ENCODE assay signal across 9 cellular contexts in genomic region chr4:6225469-6225868, GRCh38. TPM values are rescaled to one million over a fixed set of nuclear protein-coding genes. Genes with fewer than 3 reads are reported as not detected.
DNase-seq lines count a peak whose midpoint lies in the region; ATAC-seq and TF ChIP-seq lines count a peak whose summit lies in the region.
"Had no signal": no experiment of that assay in that cellular context is flagged by ENCODE, and none has a peak within 500 bp of the region (broad histone marks: within the 10 kb centered on the region; RNA-seq: fewer than 3 reads in every experiment).

No MANE protein-coding gene starts in this region.

- H3K79me2 ChIP-seq in GM23338 (replicated peaks; ENCODE audit: insufficient read depth): no peaks in the 10 kb centered on the region

- H3K4me1 ChIP-seq in GM23338 (ENCODE audit: insufficient read depth): no peaks in the 10 kb centered on the region

- no peak for TF ChIP-seq POLR2A in NB4 (IDR thresholded peaks at IDR 0.05; ENCODE audit: extremely low read depth, insufficient read length)

- H3K27me3 ChIP-seq in GM23338 (ENCODE audit: insufficient read depth): peaks cover 11% of the 10 kb centered on the region

- no peaks in the 10 kb centered on the region for H3K36me3 ChIP-seq in GM23338 (ENCODE audit: insufficient read depth)

- H3K36me3 Mint-ChIP-seq in GM23338 (ENCODE audit: low read depth): no peaks in the 10 kb centered on the region
- H3K36me3 Mint-ChIP-seq in osteocyte (ENCODE audit: unreplicated experiment): no peaks in the 10 kb centered on the region
- H3K36me3 Mint-ChIP-seq: natural killer cell treated with Interleukin-12 subunit alpha and Interleukin-12 subunit beta and Interleukin-15 and Interleukin-18, amount 100 ng/mL, for 72 hours had no signal

- H3K4me3 Mint-ChIP-seq in GM23338 (no peak overlapping the region), osteocyte (ENCODE audit: unreplicated experiment) (no peak overlapping the region)
- H3K4me3 Mint-ChIP-seq: natural killer cell treated with Interleukin-12 subunit alpha and Interleukin-12 subunit beta and Interleukin-15 and Interleukin-18, amount 100 ng/mL, for 72 hours had no signal

- no peak overlapping the region for H3K4me2 ChIP-seq in GM23338
- H3K4me2 ChIP-seq: KMS-11 had no signal

- H3K27me3 Mint-ChIP-seq in GM23338 (ENCODE audit: insufficient read depth, low read depth, poor library complexity) (peaks cover 16% of the 10 kb centered on the region), osteocyte (ENCODE audit: unreplicated experiment) (peaks cover 33% of the 10 kb centered on the region)

- no peak overlapping the region for H3K27ac ChIP-seq in GM23338 (ENCODE audit: low read depth)
- H3K27ac ChIP-seq: KMS-11 had no signal

- H3K4me1 Mint-ChIP-seq in GM23338: peaks cover 16% of the 10 kb centered on the region
- H3K4me1 Mint-ChIP-seq in osteocyte (ENCODE audit: unreplicated experiment): peaks cover 2% of the 10 kb centered on the region

- no peaks in the 10 kb centered on the region for H3K9me2 ChIP-seq in GM23338 (ENCODE audit: insufficient read depth)

- H3K4me3 ChIP-seq in GM23338: no peak overlapping the region
- H3K4me3 ChIP-seq in NB4 (ENCODE audit: low read depth, low read length): no peak overlapping the region
- no peak overlapping the region for H3K4me3 ChIP-seq in choroid plexus epithelial cell (ENCODE audit: low read depth, low read length)

- peaks cover 4% of the 10 kb centered on the region; the same call in 1 of the 3 replicates for H3K9me3 Mint-ChIP-seq in GM23338
- no peaks in the 10 kb centered on the region for H3K9me3 Mint-ChIP-seq in osteocyte (ENCODE audit: unreplicated experiment)
- H3K9me3 Mint-ChIP-seq: natural killer cell treated with Interleukin-12 subunit alpha and Interleukin-12 subunit beta and Interleukin-15 and Interleukin-18, amount 100 ng/mL, for 72 hours had no signal

- TF ChIP-seq CTCF in GM23338 (conservative IDR thresholded peaks at IDR 0.05; ENCODE audit: low read depth in 2 of 2) (no peak), NB4 (IDR thresholded peaks at IDR 0.05; ENCODE audit: low read depth, low read length) (no peak), choroid plexus epithelial cell (conservative IDR thresholded peaks at IDR 0.05; ENCODE audit: low read depth, low read length) (no peak), osteocyte (IDR thresholded peaks at IDR 0.05) (no peak)

- ATAC-seq in GM23338: peak; percentile 39
- ATAC-seq: natural killer cell treated with Interleukin-12 subunit alpha and Interleukin-12 subunit beta and Interleukin-15 and Interleukin-18, amount 100 ng/mL, for 72 hours had no signal

- no peaks in the 10 kb centered on the region for H4K20me1 ChIP-seq in GM23338 (replicated peaks; ENCODE audit: insufficient read depth)

- H2AFZ ChIP-seq in GM23338: no peak overlapping the region

- 0 out of 2 replicates have a peak, but pooled peaks cover 3% of the 10 kb centered on the region for H3F3A ChIP-seq in GM23338 (replicated peaks; ENCODE audit: low read depth)

- DNase-seq in GM23338 (ENCODE audit: low spot score) (peak; percentile 84), NB4 (ENCODE audit: low read depth) (peak; percentile 46), choroid plexus epithelial cell (ENCODE audit: low read depth) (peak; percentile 40), osteocyte (ENCODE audit: extremely low spot score, unreplicated experiment) (peak; percentile 60), NCI-H748 treated with DMSO at 0.1 percent for 48 hours (lab: John Stamatoyannopoulos, UW) (no peak), NOMO-1 treated with DMSO at 0.1 percent for 48 hours (lab: John Stamatoyannopoulos, UW; ENCODE audit: unreplicated experiment) (no peak), NCI-H2171 treated with DMSO at 0.1 percent for 48 hours (lab: John Stamatoyannopoulos, UW) (no peak)

- H3K27ac Mint-ChIP-seq in GM23338 (no peak overlapping the region), osteocyte (ENCODE audit: unreplicated experiment) (no peak overlapping the region)
- H3K27ac Mint-ChIP-seq: natural killer cell treated with Interleukin-12 subunit alpha and Interleukin-12 subunit beta and Interleukin-15 and Interleukin-18, amount 100 ng/mL, for 72 hours had no signal

TF ChIP-seq in GM23338, 12 proteins besides CTCF, POLR2A, EP300 and RAD21:
- TF ChIP-seq EZH2phosphoT487 (IDR thresholded peaks at IDR 0.05; ENCODE audit: unreplicated experiment) (no peak), JUNB (IDR thresholded peaks at IDR 0.05; ENCODE audit: unreplicated experiment) (no peak)
- TF ChIP-seq, protein P1, sequence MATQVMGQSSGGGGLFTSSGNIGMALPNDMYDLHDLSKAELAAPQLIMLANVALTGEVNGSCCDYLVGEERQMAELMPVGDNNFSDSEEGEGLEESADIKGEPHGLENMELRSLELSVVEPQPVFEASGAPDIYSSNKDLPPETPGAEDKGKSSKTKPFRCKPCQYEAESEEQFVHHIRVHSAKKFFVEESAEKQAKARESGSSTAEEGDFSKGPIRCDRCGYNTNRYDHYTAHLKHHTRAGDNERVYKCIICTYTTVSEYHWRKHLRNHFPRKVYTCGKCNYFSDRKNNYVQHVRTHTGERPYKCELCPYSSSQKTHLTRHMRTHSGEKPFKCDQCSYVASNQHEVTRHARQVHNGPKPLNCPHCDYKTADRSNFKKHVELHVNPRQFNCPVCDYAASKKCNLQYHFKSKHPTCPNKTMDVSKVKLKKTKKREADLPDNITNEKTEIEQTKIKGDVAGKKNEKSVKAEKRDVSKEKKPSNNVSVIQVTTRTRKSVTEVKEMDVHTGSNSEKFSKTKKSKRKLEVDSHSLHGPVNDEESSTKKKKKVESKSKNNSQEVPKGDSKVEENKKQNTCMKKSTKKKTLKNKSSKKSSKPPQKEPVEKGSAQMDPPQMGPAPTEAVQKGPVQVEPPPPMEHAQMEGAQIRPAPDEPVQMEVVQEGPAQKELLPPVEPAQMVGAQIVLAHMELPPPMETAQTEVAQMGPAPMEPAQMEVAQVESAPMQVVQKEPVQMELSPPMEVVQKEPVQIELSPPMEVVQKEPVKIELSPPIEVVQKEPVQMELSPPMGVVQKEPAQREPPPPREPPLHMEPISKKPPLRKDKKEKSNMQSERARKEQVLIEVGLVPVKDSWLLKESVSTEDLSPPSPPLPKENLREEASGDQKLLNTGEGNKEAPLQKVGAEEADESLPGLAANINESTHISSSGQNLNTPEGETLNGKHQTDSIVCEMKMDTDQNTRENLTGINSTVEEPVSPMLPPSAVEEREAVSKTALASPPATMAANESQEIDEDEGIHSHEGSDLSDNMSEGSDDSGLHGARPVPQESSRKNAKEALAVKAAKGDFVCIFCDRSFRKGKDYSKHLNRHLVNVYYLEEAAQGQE (IDR thresholded peaks at IDR 0.05; ENCODE audit: unreplicated experiment): peak; percentile 86

RNA-seq across cellular contexts. Expression of gene JAKMIP1, which starts 25.1 kb away (rescaled TPM):
- total RNA-seq in GM23338 (2014; rRNA removed; shearing (Covaris generic)): 5.1 and 5.9 TPM in 2 replicates
- 4.6 and 5.5 TPM in 2 replicates for polyA plus RNA-seq in GM23338 (2016; fragmentation: Nextera tagmentation; extraction: Ambion mirVana)
- not detected in 2 replicates for total RNA-seq in osteocyte

RNA-seq across cellular contexts. Expression of gene WFS1, which starts 44.2 kb away (rescaled TPM):
- 42.3 and 45.4 TPM in 2 replicates for total RNA-seq in GM23338 (2014; rRNA removed; shearing (Covaris generic))
- 24.2 and 24.7 TPM in 2 replicates for polyA plus RNA-seq in GM23338 (2016; fragmentation: Nextera tagmentation; extraction: Ambion mirVana)
- 29.2 and 33.7 TPM in 2 replicates for total RNA-seq in osteocyte

Comparison
In these comparisons a context has a peak if more than half of its experiments do, and no peak if none do; other contexts are left out.
1. DNase-seq: peak in GM23338 (single experiment), NB4 (single experiment), choroid plexus epithelial cell (single experiment) and osteocyte (single experiment); none in NCI-H748 treated with DMSO at 0.1 percent for 48 hours (single experiment), NOMO-1 treated with DMSO at 0.1 percent for 48 hours (single experiment) and NCI-H2171 treated with DMSO at 0.1 percent for 48 hours (single experiment).